In genomic region chrX:13420545-13421183, GRCh38 we compare ENCODE assay signal across 1 cellular context.
TF ChIP-seq lines count a peak whose summit lies in the region.

No MANE protein-coding gene starts in this region.

TF ChIP-seq in GM23338, 12 proteins besides CTCF, POLR2A, EP300 and RAD21:
- TF ChIP-seq REST (IDR thresholded peaks at IDR 0.05; ENCODE audit: unreplicated experiment): no peak
- TF ChIP-seq EZH2 (IDR thresholded peaks at IDR 0.05; ENCODE audit: low read depth, unreplicated experiment): no peak
- no peak for TF ChIP-seq ZNF114 (CRISPR knock-in tag; IDR thresholded peaks at IDR 0.05)
- TF ChIP-seq JUNB (IDR thresholded peaks at IDR 0.05; ENCODE audit: unreplicated experiment): no peak
- TF ChIP-seq STAT1 (IDR thresholded peaks at IDR 0.05; ENCODE audit: unreplicated experiment): no peak
- TF ChIP-seq, protein P1, sequence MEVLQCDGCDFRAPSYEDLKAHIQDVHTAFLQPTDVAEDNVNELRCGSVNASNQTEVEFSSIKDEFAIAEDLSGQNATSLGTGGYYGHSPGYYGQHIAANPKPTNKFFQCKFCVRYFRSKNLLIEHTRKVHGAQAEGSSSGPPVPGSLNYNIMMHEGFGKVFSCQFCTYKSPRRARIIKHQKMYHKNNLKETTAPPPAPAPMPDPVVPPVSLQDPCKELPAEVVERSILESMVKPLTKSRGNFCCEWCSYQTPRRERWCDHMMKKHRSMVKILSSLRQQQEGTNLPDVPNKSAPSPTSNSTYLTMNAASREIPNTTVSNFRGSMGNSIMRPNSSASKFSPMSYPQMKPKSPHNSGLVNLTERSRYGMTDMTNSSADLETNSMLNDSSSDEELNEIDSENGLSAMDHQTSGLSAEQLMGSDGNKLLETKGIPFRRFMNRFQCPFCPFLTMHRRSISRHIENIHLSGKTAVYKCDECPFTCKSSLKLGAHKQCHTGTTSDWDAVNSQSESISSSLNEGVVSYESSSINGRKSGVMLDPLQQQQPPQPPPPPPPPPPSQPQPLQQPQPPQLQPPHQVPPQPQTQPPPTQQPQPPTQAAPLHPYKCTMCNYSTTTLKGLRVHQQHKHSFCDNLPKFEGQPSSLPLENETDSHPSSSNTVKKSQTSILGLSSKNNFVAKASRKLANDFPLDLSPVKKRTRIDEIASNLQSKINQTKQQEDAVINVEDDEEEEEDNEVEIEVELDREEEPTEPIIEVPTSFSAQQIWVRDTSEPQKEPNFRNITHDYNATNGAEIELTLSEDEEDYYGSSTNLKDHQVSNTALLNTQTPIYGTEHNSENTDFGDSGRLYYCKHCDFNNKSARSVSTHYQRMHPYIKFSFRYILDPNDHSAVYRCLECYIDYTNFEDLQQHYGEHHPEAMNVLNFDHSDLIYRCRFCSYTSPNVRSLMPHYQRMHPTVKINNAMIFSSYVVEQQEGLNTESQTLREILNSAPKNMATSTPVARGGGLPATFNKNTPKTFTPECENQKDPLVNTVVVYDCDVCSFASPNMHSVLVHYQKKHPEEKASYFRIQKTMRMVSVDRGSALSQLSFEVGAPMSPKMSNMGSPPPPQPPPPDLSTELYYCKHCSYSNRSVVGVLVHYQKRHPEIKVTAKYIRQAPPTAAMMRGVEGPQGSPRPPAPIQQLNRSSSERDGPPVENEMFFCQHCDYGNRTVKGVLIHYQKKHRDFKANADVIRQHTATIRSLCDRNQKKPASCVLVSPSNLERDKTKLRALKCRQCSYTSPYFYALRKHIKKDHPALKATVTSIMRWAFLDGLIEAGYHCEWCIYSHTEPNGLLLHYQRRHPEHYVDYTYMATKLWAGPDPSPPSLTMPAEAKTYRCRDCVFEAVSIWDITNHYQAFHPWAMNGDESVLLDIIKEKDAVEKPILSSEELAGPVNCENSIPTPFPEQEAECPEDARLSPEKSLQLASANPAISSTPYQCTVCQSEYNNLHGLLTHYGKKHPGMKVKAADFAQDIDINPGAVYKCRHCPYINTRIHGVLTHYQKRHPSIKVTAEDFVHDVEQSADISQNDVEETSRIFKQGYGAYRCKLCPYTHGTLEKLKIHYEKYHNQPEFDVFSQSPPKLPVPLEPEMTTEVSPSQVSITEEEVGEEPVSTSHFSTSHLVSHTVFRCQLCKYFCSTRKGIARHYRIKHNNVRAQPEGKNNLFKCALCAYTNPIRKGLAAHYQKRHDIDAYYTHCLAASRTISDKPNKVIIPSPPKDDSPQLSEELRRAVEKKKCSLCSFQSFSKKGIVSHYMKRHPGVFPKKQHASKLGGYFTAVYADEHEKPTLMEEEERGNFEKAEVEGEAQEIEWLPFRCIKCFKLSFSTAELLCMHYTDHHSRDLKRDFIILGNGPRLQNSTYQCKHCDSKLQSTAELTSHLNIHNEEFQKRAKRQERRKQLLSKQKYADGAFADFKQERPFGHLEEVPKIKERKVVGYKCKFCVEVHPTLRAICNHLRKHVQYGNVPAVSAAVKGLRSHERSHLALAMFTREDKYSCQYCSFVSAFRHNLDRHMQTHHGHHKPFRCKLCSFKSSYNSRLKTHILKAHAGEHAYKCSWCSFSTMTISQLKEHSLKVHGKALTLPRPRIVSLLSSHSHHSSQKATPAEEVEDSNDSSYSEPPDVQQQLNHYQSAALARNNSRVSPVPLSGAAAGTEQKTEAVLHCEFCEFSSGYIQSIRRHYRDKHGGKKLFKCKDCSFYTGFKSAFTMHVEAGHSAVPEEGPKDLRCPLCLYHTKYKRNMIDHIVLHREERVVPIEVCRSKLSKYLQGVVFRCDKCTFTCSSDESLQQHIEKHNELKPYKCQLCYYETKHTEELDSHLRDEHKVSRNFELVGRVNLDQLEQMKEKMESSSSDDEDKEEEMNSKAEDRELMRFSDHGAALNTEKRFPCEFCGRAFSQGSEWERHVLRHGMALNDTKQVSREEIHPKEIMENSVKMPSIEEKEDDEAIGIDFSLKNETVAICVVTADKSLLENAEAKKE (CRISPR knock-in tag; IDR thresholded peaks at IDR 0.05): no peak
- TF ChIP-seq POLR2AphosphoS5 (IDR thresholded peaks at IDR 0.05; ENCODE audit: low read depth): no peak
- TF ChIP-seq ZNF331 (CRISPR knock-in tag; IDR thresholded peaks at IDR 0.05; ENCODE audit: low read depth): no peak
- TF ChIP-seq CREB1 (CRISPR knock-in tag; IDR thresholded peaks at IDR 0.05; ENCODE audit: low read depth): no peak
- TF ChIP-seq, protein P2, sequence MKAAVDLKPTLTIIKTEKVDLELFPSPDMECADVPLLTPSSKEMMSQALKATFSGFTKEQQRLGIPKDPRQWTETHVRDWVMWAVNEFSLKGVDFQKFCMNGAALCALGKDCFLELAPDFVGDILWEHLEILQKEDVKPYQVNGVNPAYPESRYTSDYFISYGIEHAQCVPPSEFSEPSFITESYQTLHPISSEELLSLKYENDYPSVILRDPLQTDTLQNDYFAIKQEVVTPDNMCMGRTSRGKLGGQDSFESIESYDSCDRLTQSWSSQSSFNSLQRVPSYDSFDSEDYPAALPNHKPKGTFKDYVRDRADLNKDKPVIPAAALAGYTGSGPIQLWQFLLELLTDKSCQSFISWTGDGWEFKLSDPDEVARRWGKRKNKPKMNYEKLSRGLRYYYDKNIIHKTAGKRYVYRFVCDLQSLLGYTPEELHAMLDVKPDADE (IDR thresholded peaks at IDR 0.05): no peak
